Comparison of ENCODE assay signal across 19 cellular contexts in genomic region chr2:113337809-113338208, GRCh38. TPM values are rescaled to one million over a fixed set of nuclear protein-coding genes. Genes with fewer than 3 reads are reported as not detected.
DNase-seq lines count a peak whose midpoint lies in the region; ATAC-seq and TF ChIP-seq lines count a peak whose summit lies in the region.
"Had no signal": no experiment of that assay in that cellular context is flagged by ENCODE, and none has a peak within 500 bp of the region (broad histone marks: within the 10 kb centered on the region; RNA-seq: fewer than 3 reads in every experiment).

No MANE protein-coding gene starts in this region.

- peaks cover 0 to 10% (median 0%) of the 10 kb centered on the region in 12 donors for H3K4me1 ChIP-seq in heart left ventricle
- peaks cover 2 to 12% (median 7%) of the 10 kb centered on the region in 4 donors for H3K4me1 ChIP-seq in liver (ENCODE audit: control insufficient read depth in 4 of 4, insufficient read depth in 4 of 4, low read length in 3 of 4)
- H3K4me1 ChIP-seq in tibial artery = no peaks in the 10 kb centered on the region

- H3K4me3 ChIP-seq in heart left ventricle = no peak overlapping the region
- no peak overlapping the region for H3K4me3 ChIP-seq in liver (ENCODE audit: low read depth in 1 of 3, low read length in 3 of 3)
- no peak overlapping the region for H3K4me3 ChIP-seq in tibial artery
- H3K4me3 ChIP-seq: PC-9 had no signal

- peak; percentile 49 to 51 for TF ChIP-seq RAD21 in liver (IDR thresholded peaks at IDR 0.05)

- H3K9me3 ChIP-seq in heart left ventricle (no peaks in the 10 kb centered on the region), liver (ENCODE audit: control insufficient read depth in 4 of 4, low read length in 3 of 4) (no peaks in the 10 kb centered on the region), tibial artery (no peaks in the 10 kb centered on the region)

- H3K27ac ChIP-seq in heart left ventricle (peak overlapping the region in 3 of 12 donors; percentile 16 to 68 (median 28)), liver (ENCODE audit: low read depth in 1 of 2, low read length in 2 of 2) (peak overlapping the region; percentile 62 to 78), tibial artery (no peak overlapping the region)
- H3K27ac ChIP-seq: KMS-11, PC-9 had no signal

- H3K27me3 ChIP-seq in heart left ventricle (no peaks in the 10 kb centered on the region), liver (ENCODE audit: control insufficient read depth in 4 of 4, insufficient read depth in 4 of 4, low read length in 3 of 4) (no peaks in the 10 kb centered on the region), tibial artery (peaks cover 0 to 10% of the 10 kb centered on the region in 2 donors)

- 17 to 36% (median 26%) methylated on average over 5 of the region's 5 CpGs for WGBS in heart left ventricle, 4 donors
- 27% methylated on average over 5 of the region's 5 CpGs for WGBS in liver

- ATAC-seq in heart left ventricle (peak; percentile 82 to 93 (median 88)), HG03439 (IDR thresholded peaks at IDR 0.05; ENCODE audit: unreplicated experiment) (no peak), GM19467 (IDR thresholded peaks at IDR 0.05; ENCODE audit: unreplicated experiment) (no peak)

- TF ChIP-seq CTCF in heart left ventricle (IDR thresholded peaks at IDR 0.05) = no peak
- TF ChIP-seq CTCF in liver (IDR thresholded peaks at IDR 0.05; ENCODE audit: low read depth, low read length, missing input control) = no peak
- TF ChIP-seq CTCF in tibial artery (IDR thresholded peaks at IDR 0.05) = no peak

- intact Hi-C loops in heart left ventricle (cut with DNase I) = no loop called here
- intact Hi-C loops in tibial artery (cut with DNase I; ENCODE audit: low total_unique reads) = no loop called here

- peak in 1 of 2 donors; percentile 11 for TF ChIP-seq POLR2A in heart left ventricle (IDR thresholded peaks at IDR 0.05)

- no peaks in the 10 kb centered on the region for H3K36me3 ChIP-seq in heart left ventricle
- no peaks in the 10 kb centered on the region for H3K36me3 ChIP-seq in liver (ENCODE audit: control insufficient read depth in 4 of 4, insufficient read depth in 3 of 4, low read depth in 1 of 4, low read length in 3 of 4)
- no peaks in the 10 kb centered on the region for H3K36me3 ChIP-seq in tibial artery

- DNase-seq in MV-4-11 (lab: John Stamatoyannopoulos, UW) (peak; percentile 15), heart left ventricle (peak in 3 of 5 donors; percentile 29 to 84 (median 71)), tibial artery (peak; percentile 75 to 82), COR-L47 (lab: John Stamatoyannopoulos, UW) (no peak), T-helper 2 cell (no peak)
- DNase-seq: CD4-positive, alpha-beta memory T cell; DND-41; GDM1; NCI-H1048; NCI-H146; NCI-H2081; NCI-H510A; NCI-H82; PC-9 had no signal

- no peak overlapping the region for H3K9ac ChIP-seq in liver (ENCODE audit: low read depth in 1 of 2, low read length in 2 of 2)
- H3K9ac ChIP-seq: KMS-11 had no signal

TF ChIP-seq in liver, 16 proteins besides CTCF, POLR2A, EP300 and RAD21:
- TF ChIP-seq JUND (IDR thresholded peaks at IDR 0.05) (peak; percentile 87 to 91), RXRA (IDR thresholded peaks at IDR 0.05) (peak; percentile 87 to 90), ATF3 (IDR thresholded peaks at IDR 0.05) (peak; percentile 72), SP1 (IDR thresholded peaks at IDR 0.05) (peak; percentile 98), YY1 (IDR thresholded peaks at IDR 0.05) (peak; percentile 93), NR2F2 (IDR thresholded peaks at IDR 0.05) (peak; percentile 69), ZBTB33 (IDR thresholded peaks at IDR 0.05) (peak; percentile 82), REST (IDR thresholded peaks at IDR 0.05) (peak; percentile 82), MAX (IDR thresholded peaks at IDR 0.05) (peak; percentile 90), TAF1 (conservative IDR thresholded peaks at IDR 0.05) (peak; percentile 61), EGR1 (IDR thresholded peaks at IDR 0.05; ENCODE audit: low read depth in 2 of 2) (peak in 1 of 2 donors; percentile 54), HNF4G (IDR thresholded peaks at IDR 0.05) (peak; percentile 57), HNF4A (conservative IDR thresholded peaks at IDR 0.05) (peak; percentile 88), GABPA (IDR thresholded peaks at IDR 0.05 in 1 of 2, conservative IDR thresholded peaks at IDR 0.05 in 1 of 2) (peak in 1 of 2 donors; percentile 50), FOXA2 (IDR thresholded peaks at IDR 0.05) (peak; percentile 76), FOXA1 (IDR thresholded peaks at IDR 0.05) (peak; percentile 90)

RNA-seq across cellular contexts. Expression of gene PAX8, which starts 59.1 kb away (rescaled TPM):
- total RNA-seq in heart left ventricle = 1 to 10 TPM in 2 of 9 donors, under 1 TPM in 4, not detected in 3; 0.44 to 2.3 (median 0.65) TPM
- polyA plus RNA-seq in heart left ventricle = under 1 TPM in 1 of 2 donors, not detected in 1; 0.53 TPM
- under 1 TPM; 0.09 to 0.17 TPM for total RNA-seq in liver
- polyA plus RNA-seq in liver = under 1 TPM; 0.50 to 0.85 TPM
- total RNA-seq: H1 had no signal

Comparison
In these comparisons a context has a peak if more than half of its experiments do, and no peak if none do; other contexts are left out.
1. DNase-seq: peak in MV-4-11 (single experiment), heart left ventricle (3 of 5) and tibial artery (2 of 2); none in COR-L47 (single experiment) and T-helper 2 cell (0 of 5).
2. ATAC-seq: peak in heart left ventricle (4 of 4); none in HG03439 (single experiment) and GM19467 (single experiment).
3. H3K27ac ChIP-seq: peak in liver (2 of 2); none in tibial artery (0 of 2).